ENCODE assay signal across 8 cellular contexts in the genomic region with DNA sequence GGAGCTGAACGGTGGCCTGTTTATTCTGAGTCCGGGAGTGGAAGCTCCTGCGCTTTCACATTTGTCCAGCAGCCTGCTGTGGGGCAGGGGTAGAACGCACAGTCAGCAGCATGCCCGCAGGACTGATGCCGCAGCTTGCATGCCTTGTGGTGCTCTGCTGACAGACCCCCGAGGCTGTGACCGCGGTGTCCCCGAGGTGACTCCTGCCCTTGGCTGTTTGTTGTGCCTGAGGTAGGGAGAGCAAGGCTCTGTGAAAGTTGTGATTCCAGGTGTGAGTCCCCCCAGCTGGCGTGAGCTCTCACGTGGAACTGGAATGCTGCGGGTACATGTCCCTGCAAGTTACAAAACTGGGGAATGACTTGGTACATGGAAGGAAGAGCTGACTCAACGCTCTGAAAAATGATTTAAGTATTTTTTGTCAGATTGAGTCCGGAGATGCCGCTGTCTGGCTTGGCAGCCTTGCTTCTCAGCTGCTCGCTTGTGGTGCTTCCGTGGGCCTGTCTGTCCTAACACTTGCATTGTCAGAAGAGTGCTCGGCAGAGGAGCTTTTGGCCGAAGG. TPM values are rescaled to one million over a fixed set of nuclear protein-coding genes. Genes with fewer than 3 reads are reported as not detected.
DNase-seq lines count a peak whose midpoint lies in the region; ATAC-seq and TF ChIP-seq lines count a peak whose summit lies in the region.

No MANE protein-coding gene starts in this region.

- H3K27ac Mint-ChIP-seq in activated T-cell treated with anti-CD3 and anti-CD28 coated beads, Interleukin-2, amount 50 U/mL, for 24 hours = peak overlapping the region; percentile 61
- peak overlapping the region; percentile 14 for H3K27ac Mint-ChIP-seq in dendritic cell treated with granulocyte-macrophage colony-stimulating factor and Interleukin-4, amounts not matched to agents 40 ng/mL and 50 ng/mL, for 4 days

- peak overlapping the region; percentile 84 to 94 (median 92) for H3K27ac ChIP-seq in transverse colon

- intact Hi-C loops in dendritic cell treated with granulocyte-macrophage colony-stimulating factor and Interleukin-4, amounts not matched to agents 40 ng/mL and 50 ng/mL, for 4 days (cut with micrococcal nuclease) = no loop called here
- intact Hi-C loops in transverse colon (cut with DNase I; ENCODE audit: low total_unique reads) = no loop called here

- no peak overlapping the region for H3K4me3 ChIP-seq in transverse colon

- no peaks in the 10 kb centered on the region for H3K27me3 Mint-ChIP-seq in activated T-cell treated with anti-CD3 and anti-CD28 coated beads, Interleukin-2, amount 50 U/mL, for 24 hours
- H3K27me3 Mint-ChIP-seq in dendritic cell treated with granulocyte-macrophage colony-stimulating factor and Interleukin-4, amounts not matched to agents 40 ng/mL and 50 ng/mL, for 4 days = no peaks in the 10 kb centered on the region

- no peaks in the 10 kb centered on the region for H3K9me3 Mint-ChIP-seq in activated T-cell treated with anti-CD3 and anti-CD28 coated beads, Interleukin-2, amount 50 U/mL, for 24 hours
- no peaks in the 10 kb centered on the region for H3K9me3 Mint-ChIP-seq in dendritic cell treated with granulocyte-macrophage colony-stimulating factor and Interleukin-4, amounts not matched to agents 40 ng/mL and 50 ng/mL, for 4 days

- no peaks in the 10 kb centered on the region for H3K9me3 ChIP-seq in transverse colon

- TF ChIP-seq EP300 in transverse colon (IDR thresholded peaks at IDR 0.05; ENCODE audit: low read depth) = no peak

- H3K36me3 ChIP-seq in transverse colon = no peaks in the 10 kb centered on the region

- no peak for DNase-seq in activated T-cell treated with anti-CD3 and anti-CD28 coated beads, Interleukin-2, amount 50 U/mL, for 24 hours
- DNase-seq in activated T-cell treated with anti-CD3 and anti-CD28 coated beads for 4 hours (no peak), mesenteric fat pad (ENCODE audit: low spot score) (peak; percentile 72), transverse colon (peak; percentile 17), AG08395 (ENCODE audit: low spot score) (no peak), hippocampal formation (lab: John Stamatoyannopoulos, UW) (no peak)

- H3K4me1 ChIP-seq in transverse colon = peaks cover 74 to 90% (median 76%) of the 10 kb centered on the region in 4 donors

- no peaks in the 10 kb centered on the region for H3K27me3 ChIP-seq in transverse colon

- H3K36me3 Mint-ChIP-seq in activated T-cell treated with anti-CD3 and anti-CD28 coated beads, Interleukin-2, amount 50 U/mL, for 24 hours (ENCODE audit: low read depth) = peaks cover 1% of the 10 kb centered on the region
- H3K36me3 Mint-ChIP-seq in dendritic cell treated with granulocyte-macrophage colony-stimulating factor and Interleukin-4, amounts not matched to agents 40 ng/mL and 50 ng/mL, for 4 days (ENCODE audit: low read depth) = peaks cover 24% of the 10 kb centered on the region

- H3K4me1 Mint-ChIP-seq in activated T-cell treated with anti-CD3 and anti-CD28 coated beads, Interleukin-2, amount 50 U/mL, for 24 hours (ENCODE audit: low read depth) = peaks cover 53% of the 10 kb centered on the region
- peaks cover 55% of the 10 kb centered on the region for H3K4me1 Mint-ChIP-seq in dendritic cell treated with granulocyte-macrophage colony-stimulating factor and Interleukin-4, amounts not matched to agents 40 ng/mL and 50 ng/mL, for 4 days (ENCODE audit: low read depth)

- no peak overlapping the region for H3K4me3 Mint-ChIP-seq in activated T-cell treated with anti-CD3 and anti-CD28 coated beads, Interleukin-2, amount 50 U/mL, for 24 hours
- H3K4me3 Mint-ChIP-seq in dendritic cell treated with granulocyte-macrophage colony-stimulating factor and Interleukin-4, amounts not matched to agents 40 ng/mL and 50 ng/mL, for 4 days = no peak overlapping the region

- peak in 1 of 5 experiments; percentile 12 for TF ChIP-seq CTCF in transverse colon (IDR thresholded peaks at IDR 0.05)

- no peak for ATAC-seq in HG03280 (IDR thresholded peaks at IDR 0.05; ENCODE audit: unreplicated experiment)

- no peak for TF ChIP-seq POLR2A in transverse colon (IDR thresholded peaks at IDR 0.05)

- WGBS in transverse colon (ENCODE audit: low coverage in 1 of 2), 2 donors = 42% methylated on average over 16 of the region's 20 CpGs; no CpG with 5 or more reads in 1 of the 2 donors

- in situ Hi-C loops in transverse colon (cut with MboI; ENCODE audit: low pct_ligation_motif_present in 1 of 4, low pct_unique_long_range_greater_than_20kb in 1 of 4, low sequenced_read_pairs in 3 of 4) = no loop called here

RNA-seq across cellular contexts. Expression of a gene that starts 18.1 kb away (rescaled TPM):
- total RNA-seq in mesenteric fat pad = 68.4 TPM
- 100 to 1,000 TPM in 3 of 4 donors, 10 to 100 TPM in 1; 99.5 to 302 (median 151) TPM for total RNA-seq in transverse colon

Comparison
In these comparisons a context has a peak if more than half of its experiments do, and no peak if none do; other contexts are left out.
1. DNase-seq: peak in mesenteric fat pad (single experiment) and transverse colon (single experiment); none in activated T-cell treated with anti-CD3 and anti-CD28 coated beads, Interleukin-2, amount 50 U/mL, for 24 hours (single experiment), activated T-cell treated with anti-CD3 and anti-CD28 coated beads for 4 hours (single experiment), AG08395 (single experiment) and hippocampal formation (0 of 2).